Comparison of ENCODE assay signal across 20 cellular contexts in the genomic region with DNA sequence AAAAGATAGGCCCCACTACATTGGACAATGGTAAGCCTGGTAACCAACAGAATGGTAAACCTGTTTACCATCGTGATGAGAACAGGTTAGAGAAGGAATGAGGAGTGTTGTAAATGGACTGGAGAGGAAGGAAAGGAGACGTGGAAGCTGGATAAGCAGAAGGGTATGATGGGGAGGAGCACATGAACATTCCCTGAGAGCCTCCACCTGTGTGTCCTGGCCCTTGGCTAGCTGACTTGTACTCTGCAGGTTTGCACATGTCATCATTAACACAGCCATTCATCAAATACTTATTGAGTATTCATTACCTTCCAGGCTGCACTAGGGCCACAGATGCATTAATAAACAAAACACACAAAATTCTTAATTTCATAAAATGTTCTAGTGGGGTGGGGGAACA. TPM values are rescaled to one million over a fixed set of nuclear protein-coding genes. Genes with fewer than 3 reads are reported as not detected.
DNase-seq lines count a peak whose midpoint lies in the region; ATAC-seq and TF ChIP-seq lines count a peak whose summit lies in the region.
"Had no signal": no experiment of that assay in that cellular context is flagged by ENCODE, and none has a peak within 500 bp of the region (broad histone marks: within the 10 kb centered on the region; RNA-seq: fewer than 3 reads in every experiment).

No MANE protein-coding gene starts in this region.

- no peak overlapping the region for H3K4me2 ChIP-seq in osteoblast (ENCODE audit: insufficient read depth, low read length)
- H3K4me2 ChIP-seq: BLaER1 had no signal

- no peaks in the 10 kb centered on the region for H3K79me2 ChIP-seq in osteoblast (ENCODE audit: insufficient read depth, low read length)

- H3K4me3 Mint-ChIP-seq in T-helper 17 cell: no peak overlapping the region
- H3K4me3 Mint-ChIP-seq: B cell; CD4-positive, CD25-positive, alpha-beta regulatory T cell; CD8-positive, alpha-beta T cell; HFFc6 had no signal

- TF ChIP-seq CTCF in osteoblast (IDR thresholded peaks at IDR 0.05; ENCODE audit: extremely low read depth, low read depth, low read length) (no peak), WERI-Rb-1 (IDR thresholded peaks at IDR 0.05; ENCODE audit: low read depth, low read length) (no peak)

- no peaks in the 10 kb centered on the region for H4K20me1 ChIP-seq in osteoblast (ENCODE audit: insufficient read depth, low read length)
- H4K20me1 ChIP-seq: BLaER1 had no signal

- H2AFZ ChIP-seq in osteoblast (ENCODE audit: low read length): no peak overlapping the region

- H3K36me3 Mint-ChIP-seq in T-helper 17 cell (ENCODE audit: low read depth): peaks cover 2% of the 10 kb centered on the region
- H3K36me3 Mint-ChIP-seq: CD4-positive, CD25-positive, alpha-beta regulatory T cell; CD8-positive, alpha-beta T cell had no signal

- peak in 2 of 3 experiments; percentile 11 to 34 for DNase-seq in NCI-H1417 (lab: John Stamatoyannopoulos, UW)
- DNase-seq in NCI-H1417 treated with DMSO at 0.1 percent for 48 hours (lab: John Stamatoyannopoulos, UW): no peak
- DNase-seq in T-helper 17 cell: no peak
- peak; percentile 8 for DNase-seq in epithelial cell of prostate (ENCODE audit: low read depth, low spot score)
- DNase-seq in osteoblast (ENCODE audit: insufficient read length, low spot score, missing footprints): peak; percentile 17
- no peak for DNase-seq in WERI-Rb-1
- no peak for DNase-seq in GM19238 (ENCODE audit: insufficient read length, low spot score)
- DNase-seq: Caco-2; CD4-positive, CD25-positive, alpha-beta regulatory T cell; CD8-positive, alpha-beta T cell; DMS153; EL; GDM1; GOT3; HFFc6 had no signal

- no peaks in the 10 kb centered on the region for H3K27me3 Mint-ChIP-seq in T-helper 17 cell
- H3K27me3 Mint-ChIP-seq: B cell; CD4-positive, CD25-positive, alpha-beta regulatory T cell had no signal

- H3K27ac Mint-ChIP-seq in T-helper 17 cell: peak overlapping the region; percentile 27
- H3K27ac Mint-ChIP-seq: B cell; CD4-positive, CD25-positive, alpha-beta regulatory T cell; CD8-positive, alpha-beta T cell; HFFc6 had no signal

- H3K27me3 ChIP-seq in osteoblast (ENCODE audit: insufficient read depth, low read length) (no peaks in the 10 kb centered on the region), WERI-Rb-1 (ENCODE audit: insufficient read depth, low read depth, severe bottlenecking) (no peaks in the 10 kb centered on the region)
- H3K27me3 ChIP-seq: BLaER1 had no signal

- H3K9me3 ChIP-seq in T-helper 17 cell (ENCODE audit: control insufficient read depth, low read length, poor library complexity, severe bottlenecking) (no peaks in the 10 kb centered on the region), osteoblast (ENCODE audit: low read depth, low read length) (no peaks in the 10 kb centered on the region), WERI-Rb-1 (ENCODE audit: severe bottlenecking) (no peaks in the 10 kb centered on the region)
- H3K9me3 ChIP-seq: BLaER1, Caco-2, HAP-1 had no signal

- H3K4me1 ChIP-seq in osteoblast (ENCODE audit: insufficient read depth, low read length): peaks cover 18% of the 10 kb centered on the region
- H3K4me1 ChIP-seq: BLaER1, Caco-2, HAP-1 had no signal

- H3K4me3 ChIP-seq in osteoblast (ENCODE audit: insufficient read depth, low read length): no peak overlapping the region
- no peak overlapping the region for H3K4me3 ChIP-seq in WERI-Rb-1 (ENCODE audit: low read depth, low read length)
- H3K4me3 ChIP-seq: BLaER1, HAP-1 had no signal

- H3K36me3 ChIP-seq in osteoblast (ENCODE audit: insufficient read depth, low read length) (no peaks in the 10 kb centered on the region), WERI-Rb-1 (no peaks in the 10 kb centered on the region)
- H3K36me3 ChIP-seq: BLaER1, HAP-1 had no signal

- ATAC-seq in T-helper 17 cell: no peak
- ATAC-seq: CD8-positive, alpha-beta T cell had no signal

- H3K4me1 Mint-ChIP-seq in T-helper 17 cell: peaks cover 25% of the 10 kb centered on the region
- H3K4me1 Mint-ChIP-seq: B cell had no signal

- H3K27ac ChIP-seq in epithelial cell of prostate (no peak overlapping the region), osteoblast (ENCODE audit: low read depth, low read length) (no peak overlapping the region), WERI-Rb-1 (no peak overlapping the region)
- H3K27ac ChIP-seq: 22Rv1, BLaER1, C4-2B had no signal

RNA-seq across cellular contexts. Expression of gene IL26, which starts 4.3 kb away (rescaled TPM):
- total RNA-seq in T-helper 17 cell (under 1 TPM in 1 of 2 donors, not detected in 1; 0.52 TPM), osteoblast (2.4 and 3.6 TPM in 2 replicates)
- total RNA-seq: B cell; Caco-2; CD4-positive, CD25-positive, alpha-beta regulatory T cell; CD8-positive, alpha-beta T cell; HFFc6 had no signal

RNA-seq across cellular contexts. Expression of gene IL22, which starts 23.4 kb away (rescaled TPM):
- 1 to 10 TPM in 1 of 2 donors, under 1 TPM in 1; 0.50 to 5.6 TPM for total RNA-seq in T-helper 17 cell
- not detected in 2 replicates for total RNA-seq in osteoblast
- total RNA-seq: B cell; Caco-2; CD4-positive, CD25-positive, alpha-beta regulatory T cell; CD8-positive, alpha-beta T cell; HFFc6 had no signal

Comparison
In these comparisons a context has a peak if more than half of its experiments do, and no peak if none do; other contexts are left out.
1. DNase-seq: peak in NCI-H1417 (2 of 3), epithelial cell of prostate (single experiment) and osteoblast (single experiment); none in NCI-H1417 treated with DMSO at 0.1 percent for 48 hours (single experiment), T-helper 17 cell (0 of 3), WERI-Rb-1 (single experiment) and GM19238 (single experiment).